In genomic region chr18:43277164-43277600, GRCh38 we compare ENCODE assay signal across 1 cellular context.
TF ChIP-seq lines count a peak whose summit lies in the region.

A gene with protein sequence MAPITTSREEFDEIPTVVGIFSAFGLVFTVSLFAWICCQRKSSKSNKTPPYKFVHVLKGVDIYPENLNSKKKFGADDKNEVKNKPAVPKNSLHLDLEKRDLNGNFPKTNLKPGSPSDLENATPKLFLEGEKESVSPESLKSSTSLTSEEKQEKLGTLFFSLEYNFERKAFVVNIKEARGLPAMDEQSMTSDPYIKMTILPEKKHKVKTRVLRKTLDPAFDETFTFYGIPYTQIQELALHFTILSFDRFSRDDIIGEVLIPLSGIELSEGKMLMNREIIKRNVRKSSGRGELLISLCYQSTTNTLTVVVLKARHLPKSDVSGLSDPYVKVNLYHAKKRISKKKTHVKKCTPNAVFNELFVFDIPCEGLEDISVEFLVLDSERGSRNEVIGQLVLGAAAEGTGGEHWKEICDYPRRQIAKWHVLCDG (minus strand): TSS chr18:43277490. CDS start chr18:43277281, 209 bp downstream.

TF ChIP-seq in liver, 16 proteins besides CTCF, POLR2A, EP300 and RAD21:
- TF ChIP-seq JUND (IDR thresholded peaks at IDR 0.05): no peak
- TF ChIP-seq, protein P1, sequence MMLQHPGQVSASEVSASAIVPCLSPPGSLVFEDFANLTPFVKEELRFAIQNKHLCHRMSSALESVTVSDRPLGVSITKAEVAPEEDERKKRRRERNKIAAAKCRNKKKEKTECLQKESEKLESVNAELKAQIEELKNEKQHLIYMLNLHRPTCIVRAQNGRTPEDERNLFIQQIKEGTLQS (IDR thresholded peaks at IDR 0.05): no peak
- no peak for TF ChIP-seq SP1 (IDR thresholded peaks at IDR 0.05)
- TF ChIP-seq YY1 (IDR thresholded peaks at IDR 0.05): peak; percentile 74
- no peak for TF ChIP-seq FOXA2 (IDR thresholded peaks at IDR 0.05)
- TF ChIP-seq HNF4G (IDR thresholded peaks at IDR 0.05): no peak
- peak; percentile 99 for TF ChIP-seq REST (IDR thresholded peaks at IDR 0.05)
